Comparison of ENCODE assay signal across 8 cellular contexts in the genomic region with DNA sequence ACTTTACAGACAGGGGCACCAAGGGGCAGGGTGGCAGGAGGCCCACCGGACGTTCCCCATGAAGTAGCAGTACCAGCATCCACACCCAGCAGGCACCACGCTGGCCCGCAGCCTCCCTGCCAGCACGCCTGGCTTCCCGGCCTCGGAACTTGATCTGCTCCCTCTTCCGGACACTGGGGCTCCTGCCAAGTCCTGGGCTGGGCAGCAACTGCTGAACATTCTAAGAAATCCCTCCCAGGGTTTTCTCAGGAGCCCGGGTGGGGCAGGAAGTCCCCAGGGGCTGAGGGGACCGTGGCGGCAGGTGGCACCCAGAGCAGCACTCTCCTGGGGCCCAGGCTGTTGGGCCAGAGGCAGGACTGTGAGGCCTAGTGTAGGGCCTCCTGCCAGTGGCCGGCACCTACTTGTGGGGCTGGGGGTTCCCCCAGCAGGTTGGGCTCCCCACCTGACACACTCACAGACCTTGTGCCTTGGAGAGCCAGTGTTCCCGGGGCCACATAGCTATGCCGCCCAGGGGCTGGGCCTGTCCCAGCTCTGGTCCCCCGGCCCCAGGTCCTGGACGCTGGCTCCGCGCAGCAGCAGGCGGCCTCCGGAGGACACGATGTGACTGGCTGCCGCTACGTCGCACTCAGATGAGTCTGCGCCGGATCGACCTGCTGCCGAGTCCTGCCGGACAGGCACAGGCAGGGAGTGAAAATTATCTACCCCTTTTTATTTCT.
DNase-seq lines count a peak whose midpoint lies in the region; ATAC-seq, FAIRE-seq and TF ChIP-seq lines count a peak whose summit lies in the region.

No MANE protein-coding gene starts in this region.

- DNase-seq in GM03348 (ENCODE audit: low spot score): peak; percentile 54
- peak; percentile 53 for DNase-seq in SK-N-DZ (ENCODE audit: low spot score)
- DNase-seq in left cardiac atrium: peak; percentile 77
- DNase-seq in gastrocnemius medialis: peak; percentile 66 to 87
- DNase-seq in DMS79 treated with DMSO at 0.1 percent for 48 hours (lab: John Stamatoyannopoulos, UW): no peak
- no peak for DNase-seq in NCI-H146 treated with DMSO at 0.1 percent for 48 hours (lab: John Stamatoyannopoulos, UW; ENCODE audit: unreplicated experiment)
- no peak for DNase-seq in HuH-7.5 (ENCODE audit: low spot score)
- no peak for DNase-seq in RCC 7860 (ENCODE audit: low spot score)

- peaks cover 43 to 55% (median 49%) of the 10 kb centered on the region in 3 donors for H3K27me3 ChIP-seq in gastrocnemius medialis

- no peaks in the 10 kb centered on the region for H3K9me3 ChIP-seq in gastrocnemius medialis

- peak overlapping the region; percentile 55 to 77 (median 68) for H3K27ac ChIP-seq in gastrocnemius medialis

- intact Hi-C loops in left cardiac atrium (cut with DNase I): no loop called here
- intact Hi-C loops in gastrocnemius medialis (cut with DNase I; ENCODE audit: low total_unique reads): loop anchor here (2.0 kb wide), 1 partner anchor 81 kb away; no protein-coding TSS in a partner anchor

- no peak for TF ChIP-seq POLR2A in gastrocnemius medialis (IDR thresholded peaks at IDR 0.05)

- H3K4me1 ChIP-seq in gastrocnemius medialis: peaks cover 7 to 22% of the 10 kb centered on the region in 2 donors

- no peaks in the 10 kb centered on the region for H3K36me3 ChIP-seq in gastrocnemius medialis

- H3K4me3 ChIP-seq in gastrocnemius medialis: peak overlapping the region; percentile 23 to 39 (median 26)

- TF ChIP-seq CTCF in gastrocnemius medialis (IDR thresholded peaks at IDR 0.05 in 4 of 5, conservative IDR thresholded peaks at IDR 0.05 in 1 of 5): no peak

- ATAC-seq in left cardiac atrium (peak; percentile 61 to 79), gastrocnemius medialis (peak; percentile 88 to 91)

- in situ Hi-C loops in gastrocnemius medialis (cut with MboI; ENCODE audit: low sequenced_read_pairs in 4 of 4): no loop called here

- no peak for FAIRE-seq in RCC 7860 (lab: Jason Lieb, UNC)

Comparison
In these comparisons a context has a peak if more than half of its experiments do, and no peak if none do; other contexts are left out.
1. DNase-seq: peak in GM03348 (single experiment), SK-N-DZ (single experiment), left cardiac atrium (single experiment) and gastrocnemius medialis (2 of 2); none in DMS79 treated with DMSO at 0.1 percent for 48 hours (single experiment), NCI-H146 treated with DMSO at 0.1 percent for 48 hours (single experiment), HuH-7.5 (single experiment) and RCC 7860 (single experiment).